ENCODE assay signal across 1 cellular context in the genomic region with DNA sequence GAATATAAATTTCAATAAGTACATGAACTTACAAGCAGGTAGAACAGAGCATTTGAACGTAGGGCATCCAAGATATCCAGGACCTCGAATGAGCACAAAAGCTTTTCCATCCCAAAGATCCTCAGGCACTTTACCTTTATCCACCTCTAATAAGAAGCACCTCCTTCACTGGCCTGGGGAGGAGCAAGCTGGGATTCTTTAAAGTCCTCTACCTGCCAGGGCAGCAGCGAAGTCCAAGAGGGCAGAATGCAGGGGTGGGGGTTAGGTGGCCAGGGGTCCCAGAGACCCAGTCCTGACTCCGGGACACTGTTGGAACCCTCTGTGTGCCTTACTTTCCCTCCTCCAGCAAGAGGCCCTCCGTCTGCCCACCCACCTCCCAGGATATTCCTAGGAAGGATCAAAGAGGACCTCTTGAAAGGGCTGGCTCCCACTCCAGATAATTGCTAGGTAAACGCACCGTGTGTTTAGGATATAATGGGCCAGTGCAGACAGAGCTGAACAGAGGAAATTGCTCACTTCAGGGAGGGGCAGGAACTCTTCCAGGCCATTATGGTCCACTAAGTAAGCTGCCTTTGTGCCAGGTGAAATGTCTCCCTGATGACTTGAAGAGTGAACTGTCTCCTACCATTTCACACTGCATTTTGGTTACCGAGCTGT.
TF ChIP-seq lines count a peak whose summit lies in the region.

No MANE protein-coding gene starts in this region.

TF ChIP-seq in IMR-90, 13 proteins besides CTCF, POLR2A, EP300 and RAD21 (continued from another document):
- TF ChIP-seq FOS (IDR thresholded peaks at IDR 0.05; ENCODE audit: low read depth, low read length) (no peak), NFE2L2 (IDR thresholded peaks at IDR 0.05; ENCODE audit: low read depth, low read length) (no peak), MXI1 (IDR thresholded peaks at IDR 0.05; ENCODE audit: borderline replicate concordance, low read depth, low read length) (no peak)
